ENCODE assay signal across 28 cellular contexts in genomic region chr18:14908541-14908940, GRCh38.
"Had no signal": no experiment of that assay in that cellular context is flagged by ENCODE, and none has a peak within 500 bp of the region (broad histone marks: within the 10 kb centered on the region; RNA-seq: fewer than 3 reads in every experiment).

No MANE protein-coding gene starts in this region.

- H3K9me3 Mint-ChIP-seq: activated CD4-positive, alpha-beta memory T cell treated with anti-CD3 and anti-CD28 coated beads for 36 hours; activated CD4-positive, alpha-beta T cell treated with anti-CD3 and anti-CD28 coated beads, Interleukin-2, amount 10 ng/mL, durations not matched to agents 24 days and 14 days; activated naive CD4-positive, alpha-beta T cell treated with anti-CD3 and anti-CD28 coated beads, Interleukin-2, amount 10 ng/mL, durations not matched to agents 7 days and 5 days; activated T-cell treated with anti-CD3 and anti-CD28 coated beads, Interleukin-2, amount 50 U/mL, for 24 hours; activated T-cell treated with anti-CD3 and anti-CD28 coated beads, Interleukin-2, amount 50 U/mL, for 72 hours; effector memory CD8-positive, alpha-beta T cell had no signal

- H3K4me1 Mint-ChIP-seq: activated CD4-positive, alpha-beta T cell treated with anti-CD3 and anti-CD28 coated beads for 36 hours; activated CD4-positive, alpha-beta T cell treated with anti-CD3 and anti-CD28 coated beads, Interleukin-2, amount 10 ng/mL, durations not matched to agents 24 days and 14 days; activated naive CD4-positive, alpha-beta T cell treated with anti-CD3 and anti-CD28 coated beads, Interleukin-2, amount 10 ng/mL, durations not matched to agents 7 days and 5 days; activated naive CD8-positive, alpha-beta T cell treated with anti-CD3 and anti-CD28 coated beads, Interleukin-2, amount 10 ng/mL, durations not matched to agents 7 days and 5 days had no signal

- ATAC-seq: activated CD4-positive, alpha-beta T cell treated with anti-CD3 and anti-CD28 coated beads for 36 hours; activated CD8-positive, alpha-beta T cell treated with anti-CD3 and anti-CD28 coated beads, Interleukin-2, amount 10 ng/mL, durations not matched to agents 7 days and 5 days; activated naive CD4-positive, alpha-beta T cell treated with anti-CD3 and anti-CD28 coated beads, Interleukin-2, amount 50 U/mL, for 72 hours; activated T-cell treated with anti-CD3 and anti-CD28 coated beads, Interleukin-2, amount 50 U/mL, for 72 hours; body of pancreas; effector memory CD8-positive, alpha-beta T cell; gastroesophageal sphincter had no signal

- H3K27ac ChIP-seq: body of pancreas, esophagus squamous epithelium, gastroesophageal sphincter had no signal

- H3K27me3 ChIP-seq: body of pancreas, esophagus squamous epithelium, gastroesophageal sphincter had no signal

- H3K27ac Mint-ChIP-seq: activated CD4-positive, alpha-beta memory T cell treated with anti-CD3 and anti-CD28 coated beads for 36 hours; activated CD4-positive, alpha-beta T cell treated with anti-CD3 and anti-CD28 coated beads for 36 hours; activated CD4-positive, alpha-beta T cell treated with anti-CD3 and anti-CD28 coated beads, Interleukin-2, amount 10 ng/mL, durations not matched to agents 24 days and 14 days; activated CD8-positive, alpha-beta T cell treated with anti-CD3 and anti-CD28 coated beads, Interleukin-2, amount 10 ng/mL, durations not matched to agents 7 days and 5 days; activated naive CD4-positive, alpha-beta T cell treated with anti-CD3 and anti-CD28 coated beads, Interleukin-2, amount 10 ng/mL, durations not matched to agents 7 days and 5 days; activated naive CD4-positive, alpha-beta T cell treated with anti-CD3 and anti-CD28 coated beads, Interleukin-2, amount 50 U/mL, for 72 hours; activated naive CD8-positive, alpha-beta T cell treated with anti-CD3 and anti-CD28 coated beads, Interleukin-2, amount 10 ng/mL, durations not matched to agents 7 days and 5 days; activated T-cell treated with anti-CD3 and anti-CD28 coated beads, Interleukin-2, amount 50 U/mL, for 24 hours; activated T-cell treated with anti-CD3 and anti-CD28 coated beads, Interleukin-2, amount 50 U/mL, for 72 hours; effector memory CD8-positive, alpha-beta T cell had no signal

- H3K9me3 ChIP-seq: body of pancreas, gastroesophageal sphincter had no signal

- H3K36me3 Mint-ChIP-seq: activated CD4-positive, alpha-beta memory T cell treated with anti-CD3 and anti-CD28 coated beads for 36 hours; activated naive CD4-positive, alpha-beta T cell treated with anti-CD3 and anti-CD28 coated beads, Interleukin-2, amount 10 ng/mL, durations not matched to agents 7 days and 5 days; activated naive CD4-positive, alpha-beta T cell treated with anti-CD3 and anti-CD28 coated beads, Interleukin-2, amount 50 U/mL, for 72 hours; activated naive CD8-positive, alpha-beta T cell treated with anti-CD3 and anti-CD28 coated beads, Interleukin-2, amount 10 ng/mL, durations not matched to agents 7 days and 5 days had no signal

- H3K36me3 ChIP-seq: esophagus squamous epithelium, gastroesophageal sphincter had no signal

- DNase-seq: activated CD4-positive, alpha-beta memory T cell treated with anti-CD3 and anti-CD28 coated beads for 36 hours; activated CD4-positive, alpha-beta T cell treated with anti-CD3 and anti-CD28 coated beads for 36 hours; activated CD4-positive, alpha-beta T cell treated with anti-CD3 and anti-CD28 coated beads, Interleukin-2, amount 10 ng/mL, durations not matched to agents 24 days and 14 days; activated CD4-positive, CD25-positive, alpha-beta regulatory T cell; activated CD4-positive, CD25-positive, alpha-beta regulatory T cell treated with anti-CD3 and anti-CD28 coated beads, Interleukin-2, amount 50 U/mL, for 72 hours; activated CD8-positive, alpha-beta memory T cell treated with anti-CD3 and anti-CD28 coated beads, Interleukin-2, amount 50 U/mL, for 48 hours; activated CD8-positive, alpha-beta T cell treated with anti-CD3 and anti-CD28 coated beads, Interleukin-2, amount 10 ng/mL, durations not matched to agents 7 days and 5 days; activated gamma-delta T cell; activated naive CD4-positive, alpha-beta T cell; activated naive CD4-positive, alpha-beta T cell treated with anti-CD3 and anti-CD28 coated beads, Interleukin-2, amount 10 ng/mL, durations not matched to agents 7 days and 5 days; activated naive CD8-positive, alpha-beta T cell treated with anti-CD3 and anti-CD28 coated beads, Interleukin-2, amount 10 ng/mL, durations not matched to agents 7 days and 5 days; activated T-cell treated with anti-CD3 and anti-CD28 coated beads for 4 hours; activated T-cell treated with anti-CD3 and anti-CD28 coated beads, Interleukin-2, amount 50 U/mL, for 24 hours; activated T-cell treated with anti-CD3 and anti-CD28 coated beads, Interleukin-2, amount 50 U/mL, for 72 hours; amniotic stem cell; anterior cingulate cortex; body of pancreas; caudate nucleus; cortex of kidney; dermis blood vessel endothelial cell; effector CD4-positive, alpha-beta T cell; effector memory CD8-positive, alpha-beta T cell; erythroblast; esophagus squamous epithelium; foreskin melanocyte; T-helper 2 cell had no signal

- H3K27me3 Mint-ChIP-seq: activated CD4-positive, alpha-beta memory T cell treated with anti-CD3 and anti-CD28 coated beads for 36 hours; activated CD4-positive, alpha-beta T cell treated with anti-CD3 and anti-CD28 coated beads for 36 hours; activated CD4-positive, alpha-beta T cell treated with anti-CD3 and anti-CD28 coated beads, Interleukin-2, amount 10 ng/mL, durations not matched to agents 24 days and 14 days; activated naive CD4-positive, alpha-beta T cell treated with anti-CD3 and anti-CD28 coated beads, Interleukin-2, amount 10 ng/mL, durations not matched to agents 7 days and 5 days; activated T-cell treated with anti-CD3 and anti-CD28 coated beads, Interleukin-2, amount 50 U/mL, for 24 hours had no signal

- H3K4me1 ChIP-seq: body of pancreas, esophagus squamous epithelium, gastroesophageal sphincter had no signal

- H3K4me3 Mint-ChIP-seq: activated CD4-positive, alpha-beta memory T cell treated with anti-CD3 and anti-CD28 coated beads for 36 hours; activated CD4-positive, alpha-beta T cell treated with anti-CD3 and anti-CD28 coated beads for 36 hours; activated CD4-positive, alpha-beta T cell treated with anti-CD3 and anti-CD28 coated beads, Interleukin-2, amount 10 ng/mL, durations not matched to agents 24 days and 14 days; activated CD8-positive, alpha-beta T cell treated with anti-CD3 and anti-CD28 coated beads, Interleukin-2, amount 10 ng/mL, durations not matched to agents 7 days and 5 days; activated naive CD4-positive, alpha-beta T cell treated with anti-CD3 and anti-CD28 coated beads, Interleukin-2, amount 10 ng/mL, durations not matched to agents 7 days and 5 days; activated naive CD8-positive, alpha-beta T cell treated with anti-CD3 and anti-CD28 coated beads, Interleukin-2, amount 10 ng/mL, durations not matched to agents 7 days and 5 days; activated T-cell treated with anti-CD3 and anti-CD28 coated beads, Interleukin-2, amount 50 U/mL, for 24 hours; activated T-cell treated with anti-CD3 and anti-CD28 coated beads, Interleukin-2, amount 50 U/mL, for 72 hours; effector memory CD8-positive, alpha-beta T cell had no signal

- H3K4me3 ChIP-seq: body of pancreas, esophagus squamous epithelium, gastroesophageal sphincter had no signal
